12 cellular contexts compared by ENCODE assay signal in the genomic region with DNA sequence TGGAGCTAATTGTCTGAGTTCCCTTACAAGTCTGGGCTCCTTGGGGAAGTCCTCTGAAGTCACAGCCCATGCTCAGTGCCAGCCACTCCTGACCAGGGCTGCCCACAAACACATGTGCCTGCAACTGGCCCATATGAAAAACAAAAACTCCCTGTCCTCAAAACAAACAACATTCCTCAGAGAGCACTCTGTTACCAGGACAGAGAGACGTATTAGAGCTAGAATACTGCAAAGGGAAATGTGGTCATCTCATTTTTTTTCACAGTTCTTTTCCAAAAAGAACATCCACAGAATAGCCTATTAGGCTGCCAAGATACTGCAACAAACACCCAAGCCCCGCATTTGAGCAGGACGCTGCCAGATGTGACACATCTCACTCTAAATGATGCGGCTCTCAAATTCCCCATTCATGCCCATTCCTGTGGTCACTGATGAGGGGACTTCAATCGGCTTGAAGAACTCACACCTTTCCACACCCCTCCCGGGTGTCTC.
A peak's percentile ranks its signal among the peaks of the same experiment; 100 is the strongest.
DNase-seq lines count a peak whose midpoint lies in the region; ATAC-seq and TF ChIP-seq lines count a peak whose summit lies in the region.
"Had no signal": no experiment of that assay in that cellular context is flagged by ENCODE, and none has a peak within 500 bp of the region (broad histone marks: within the 10 kb centered on the region; RNA-seq: fewer than 3 reads in every experiment).

No MANE protein-coding gene starts in this region.

- H3K4me1 ChIP-seq in esophagus (ENCODE audit: control insufficient read depth in 2 of 2, insufficient read depth in 2 of 2, low read length in 1 of 2) (peaks cover 9 to 27% of the 10 kb centered on the region in 2 donors), lung (ENCODE audit: control insufficient read depth in 2 of 2, insufficient read depth in 2 of 2, low read length in 2 of 2) (peaks cover 0 to 8% of the 10 kb centered on the region in 2 donors)

- H3K27me3 ChIP-seq in esophagus (ENCODE audit: control insufficient read depth in 1 of 2, insufficient read depth in 2 of 2, low read length in 2 of 2) = no peaks in the 10 kb centered on the region
- H3K27me3 ChIP-seq in lung (ENCODE audit: control insufficient read depth, insufficient read depth) = no peaks in the 10 kb centered on the region
- H3K27me3 ChIP-seq: pancreas had no signal

- ATAC-seq in lung (ENCODE audit: insufficient read depth, low FRiP score) = peak; percentile 12
- no peak for ATAC-seq in natural killer cell
- no peak for ATAC-seq in GM18498 (IDR thresholded peaks at IDR 0.05; ENCODE audit: unreplicated experiment)
- no peak for ATAC-seq in GM19395 (IDR thresholded peaks at IDR 0.05; ENCODE audit: unreplicated experiment)

- H3K27ac Mint-ChIP-seq in natural killer cell = no peak overlapping the region
- H3K27ac Mint-ChIP-seq: activated T-helper 2 cell treated with anti-CD3 and anti-CD28 coated beads, Interferon-gamma antibody, Interleukin-2, Interleukin-4, amounts not matched to agents 10 μg/mL and 5 μg/mL and 100 μg/mL, durations not matched to agents 14 hours and 24 hours and 36 hours had no signal

- H3K36me3 ChIP-seq in esophagus (ENCODE audit: control insufficient read depth in 2 of 2, insufficient read depth in 2 of 2, low read length in 1 of 2) (no peaks in the 10 kb centered on the region), lung (ENCODE audit: control insufficient read depth in 2 of 2, insufficient read depth in 2 of 2, low read length in 2 of 2) (peaks cover 0 to 2% of the 10 kb centered on the region in 2 donors)
- H3K36me3 ChIP-seq: pancreas had no signal

- H3K9me3 ChIP-seq in esophagus (ENCODE audit: control insufficient read depth in 2 of 2, insufficient read depth in 1 of 2, low read depth in 1 of 2, low read length in 1 of 2) = no peaks in the 10 kb centered on the region
- no peaks in the 10 kb centered on the region for H3K9me3 ChIP-seq in lung (ENCODE audit: control insufficient read depth in 2 of 2, insufficient read depth in 1 of 2, low read length in 1 of 2)
- H3K9me3 ChIP-seq: pancreas had no signal

- no peaks in the 10 kb centered on the region for H3K9me3 Mint-ChIP-seq in natural killer cell
- H3K9me3 Mint-ChIP-seq: activated T-helper 2 cell treated with anti-CD3 and anti-CD28 coated beads, Interferon-gamma antibody, Interleukin-2, Interleukin-4, amounts not matched to agents 10 μg/mL and 5 μg/mL and 100 μg/mL, durations not matched to agents 14 hours and 24 hours and 36 hours had no signal

- H3K27ac ChIP-seq in esophagus (ENCODE audit: low read depth in 2 of 2, low read length in 1 of 2) (peak overlapping the region; percentile 52 to 85), lung (ENCODE audit: low read depth in 1 of 2, low read length in 1 of 2) (no peak overlapping the region)
- H3K27ac ChIP-seq: PC-9 had no signal

- no peak overlapping the region for H3K4me3 Mint-ChIP-seq in natural killer cell

- H3K4me1 Mint-ChIP-seq in natural killer cell = no peaks in the 10 kb centered on the region

- H3K4me3 ChIP-seq in esophagus (ENCODE audit: low read depth in 1 of 2, low read length in 2 of 2) (no peak overlapping the region), lung (no peak overlapping the region)
- H3K4me3 ChIP-seq: pancreas, PC-9 had no signal

- intact Hi-C loops in natural killer cell (cut with micrococcal nuclease) = no loop called here

- H3K36me3 Mint-ChIP-seq in natural killer cell = no peaks in the 10 kb centered on the region

- WGBS in esophagus, 2 donors = 47 to 72% methylated on average over 6 of the region's 6 CpGs
- WGBS in lung, 2 donors = 69 to 82% methylated on average over 6 of the region's 6 CpGs

- H3K27me3 Mint-ChIP-seq in natural killer cell (ENCODE audit: low read depth in 2 of 2) = peaks cover 26 to 36% of the 10 kb centered on the region in 2 donors

- DNase-seq in RPMI7951 (ENCODE audit: low read depth) = peak; percentile 44
- no peak for DNase-seq in lung (ENCODE audit: low spot score)
- peak; percentile 96 for DNase-seq in superior temporal gyrus (ENCODE audit: extremely low spot score)
- DNase-seq in retina = no peak
- DNase-seq in natural killer cell = no peak
- DNase-seq: NCI-H2081 treated with DMSO at 0.1 percent for 48 hours, pancreas, PC-9 had no signal

- no peak for TF ChIP-seq CTCF in lung (IDR thresholded peaks at IDR 0.05; ENCODE audit: control extremely low read depth, extremely low read depth)
- TF ChIP-seq CTCF in natural killer cell (IDR thresholded peaks at IDR 0.05) = no peak

Comparison
In these comparisons a context has a peak if more than half of its experiments do, and no peak if none do; other contexts are left out.
1. DNase-seq: peak in RPMI7951 (single experiment) and superior temporal gyrus (single experiment); none in lung (single experiment), retina (single experiment) and natural killer cell (single experiment).
2. H3K27ac ChIP-seq: peak in esophagus (2 of 2); none in lung (0 of 2).